9 cellular contexts compared by ENCODE assay signal in genomic region chr3:14319654-14320182, GRCh38.
DNase-seq lines count a peak whose midpoint lies in the region; ATAC-seq and TF ChIP-seq lines count a peak whose summit lies in the region.
"Had no signal": no experiment of that assay in that cellular context is flagged by ENCODE, and none has a peak within 500 bp of the region (broad histone marks: within the 10 kb centered on the region; RNA-seq: fewer than 3 reads in every experiment).

No MANE protein-coding gene starts in this region.

- H3K4me1 Mint-ChIP-seq in CD14-positive monocyte: peaks cover 8% of the 10 kb centered on the region

- peak; percentile 19 for TF ChIP-seq POLR2A in GM18526 (IDR thresholded peaks at IDR 0.05; ENCODE audit: extremely low read depth, insufficient read length)

- H3K4me3 Mint-ChIP-seq in CD14-positive monocyte: peak overlapping the region in 1 of 2 donors; percentile 65
- H3K4me3 Mint-ChIP-seq: T-helper 1 cell treated with Interleukin-12 subunit alpha and Interleukin-12 subunit beta and Interleukin-4 antibody, amounts not matched to agents 30 μg/mL and 1 μg/mL, for 36 hours had no signal

- intact Hi-C loops in CD14-positive monocyte (cut with micrococcal nuclease): no loop called here

- peaks cover 4 to 14% (median 8%) of the 10 kb centered on the region in 7 donors for H3K9me3 Mint-ChIP-seq in CD14-positive monocyte

- DNase-seq in CD14-positive monocyte (ENCODE audit: low spot score) (peak; percentile 80), NCI-H526 (lab: John Stamatoyannopoulos, UW) (peak; percentile 57 to 75), astrocyte of the hippocampus (ENCODE audit: low read depth, low spot score) (peak; percentile 66), left lobe of liver (ENCODE audit: low spot score) (no peak), OCI-M2 (lab: John Stamatoyannopoulos, UW; ENCODE audit: unreplicated experiment) (no peak), DMS79 treated with DMSO at 0.1 percent for 48 hours (lab: John Stamatoyannopoulos, UW) (no peak)

- H3K36me3 Mint-ChIP-seq in CD14-positive monocyte: peaks cover 2 to 3% of the 10 kb centered on the region in 2 donors

- peak; percentile 99 for ATAC-seq in HG02973 (IDR thresholded peaks at IDR 0.05; ENCODE audit: unreplicated experiment)
- ATAC-seq in left lobe of liver: peak; percentile 60

- TF ChIP-seq CTCF in CD14-positive monocyte (IDR thresholded peaks at IDR 0.05): no peak

- peak overlapping the region; percentile 2 to 90 (median 68) for H3K27ac Mint-ChIP-seq in CD14-positive monocyte
- H3K27ac Mint-ChIP-seq: T-helper 1 cell treated with Interleukin-12 subunit alpha and Interleukin-12 subunit beta and Interleukin-4 antibody, amounts not matched to agents 30 μg/mL and 1 μg/mL, for 36 hours had no signal

- peaks cover 3 to 9% (median 5%) of the 10 kb centered on the region in 3 donors for H3K27me3 Mint-ChIP-seq in CD14-positive monocyte (ENCODE audit: low read depth in 3 of 3)

Comparison
In these comparisons a context has a peak if more than half of its experiments do, and no peak if none do; other contexts are left out.
1. DNase-seq: peak in CD14-positive monocyte (single experiment), NCI-H526 (2 of 2) and astrocyte of the hippocampus (single experiment); none in left lobe of liver (single experiment), OCI-M2 (single experiment) and DMS79 treated with DMSO at 0.1 percent for 48 hours (single experiment).